Comparison of ENCODE assay signal across 8 cellular contexts in the genomic region with DNA sequence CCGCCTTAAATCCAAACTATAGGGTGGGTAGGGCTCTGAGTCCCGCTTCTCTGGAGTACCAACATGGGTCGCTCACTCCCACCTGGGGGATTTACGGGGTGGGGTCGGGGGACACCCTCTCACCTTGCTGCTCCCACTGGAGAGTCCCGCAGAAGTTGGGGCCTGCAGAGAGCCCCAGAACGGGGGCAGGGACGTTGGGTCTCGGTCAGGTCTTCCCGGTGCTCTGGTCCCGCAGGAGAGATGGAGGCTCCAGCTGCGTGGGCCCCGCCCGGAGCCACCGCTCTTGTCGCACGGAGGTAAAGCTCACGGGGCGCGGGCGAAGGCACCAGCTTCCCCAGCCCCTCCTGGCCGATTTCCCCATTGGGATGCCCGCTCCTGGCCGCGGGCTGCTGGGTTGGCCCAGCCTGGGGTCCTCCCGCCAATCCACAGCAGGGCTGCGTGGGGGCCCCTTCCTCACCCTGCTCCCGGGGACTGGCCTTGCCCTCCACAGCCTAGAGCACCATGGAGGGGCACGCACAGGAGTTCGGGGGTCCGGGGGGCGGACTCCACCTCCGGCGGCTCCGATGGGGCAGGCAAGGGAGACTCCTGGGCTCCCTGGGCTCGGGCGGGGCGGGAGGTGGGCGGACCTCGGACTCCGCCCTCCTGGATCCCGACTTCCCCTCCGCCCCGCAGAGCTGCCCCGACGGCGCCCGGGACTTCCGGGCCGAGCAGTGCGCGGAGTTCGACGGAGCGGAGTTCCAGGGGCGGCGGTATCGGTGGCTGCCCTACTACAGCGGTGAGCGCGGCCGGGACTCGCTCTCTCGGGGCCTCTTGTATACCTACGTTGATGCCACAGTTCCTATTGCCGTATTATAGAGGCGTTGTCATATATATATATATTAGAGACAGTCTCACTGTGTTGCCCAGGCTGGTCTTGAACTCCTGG. TPM values are rescaled to one million over a fixed set of nuclear protein-coding genes. Genes with fewer than 3 reads are reported as not detected.
DNase-seq lines count a peak whose midpoint lies in the region; ATAC-seq lines count a peak whose summit lies in the region.

No MANE protein-coding gene starts in this region.

- ATAC-seq in HG02678 (IDR thresholded peaks at IDR 0.05; ENCODE audit: unreplicated experiment) = peak; percentile 61
- ATAC-seq in activated naive CD4-positive, alpha-beta T cell treated with anti-CD3 and anti-CD28 coated beads, Interleukin-2, amount 50 U/mL, for 72 hours = peak; percentile 74 to 91
- ATAC-seq in HG02970 (IDR thresholded peaks at IDR 0.05; ENCODE audit: low FRiP score, unreplicated experiment) = no peak

- H3K36me3 Mint-ChIP-seq in activated naive CD4-positive, alpha-beta T cell treated with anti-CD3 and anti-CD28 coated beads, Interleukin-2, amount 50 U/mL, for 72 hours = peaks cover 0 to 4% of the 10 kb centered on the region in 2 donors

- peak overlapping the region; percentile 20 for H3K4me3 ChIP-seq in iPS-11a (ENCODE audit: low read depth, low read length)

- no peak overlapping the region for H3K27ac Mint-ChIP-seq in activated naive CD4-positive, alpha-beta T cell treated with anti-CD3 and anti-CD28 coated beads, Interleukin-2, amount 50 U/mL, for 72 hours

- DNase-seq in GM03348 (ENCODE audit: low spot score) (peak; percentile 81), OCI-M1 (lab: John Stamatoyannopoulos, UW) (peak; percentile 7), NCI-H1417 treated with DMSO at 0.1 percent for 48 hours (lab: John Stamatoyannopoulos, UW) (no peak)
- DNase-seq in activated naive CD4-positive, alpha-beta T cell treated with anti-CD3 and anti-CD28 coated beads, Interleukin-2, amount 50 U/mL, for 72 hours (ENCODE audit: low spot score in 2 of 2) = peak in 1 of 2 donors; percentile 52
- DNase-seq in stimulated activated CD4-positive, alpha-beta T cell treated with anti-CD3 and anti-CD28 coated beads, Interleukin-2, amount 100 ng/mL, for 48 hours = peak; percentile 25 to 31

- H3K9me3 Mint-ChIP-seq in activated naive CD4-positive, alpha-beta T cell treated with anti-CD3 and anti-CD28 coated beads, Interleukin-2, amount 50 U/mL, for 72 hours = peaks cover 0 to 5% of the 10 kb centered on the region in 2 donors

RNA-seq across cellular contexts. Expression of gene PAPLN, which starts 8.4 kb away (rescaled TPM):
- 1 to 10 TPM in 1 of 2 donors, under 1 TPM in 1; 0.91 to 1.4 TPM for total RNA-seq in activated naive CD4-positive, alpha-beta T cell treated with anti-CD3 and anti-CD28 coated beads, Interleukin-2, amount 50 U/mL, for 72 hours
